In the genomic region with DNA sequence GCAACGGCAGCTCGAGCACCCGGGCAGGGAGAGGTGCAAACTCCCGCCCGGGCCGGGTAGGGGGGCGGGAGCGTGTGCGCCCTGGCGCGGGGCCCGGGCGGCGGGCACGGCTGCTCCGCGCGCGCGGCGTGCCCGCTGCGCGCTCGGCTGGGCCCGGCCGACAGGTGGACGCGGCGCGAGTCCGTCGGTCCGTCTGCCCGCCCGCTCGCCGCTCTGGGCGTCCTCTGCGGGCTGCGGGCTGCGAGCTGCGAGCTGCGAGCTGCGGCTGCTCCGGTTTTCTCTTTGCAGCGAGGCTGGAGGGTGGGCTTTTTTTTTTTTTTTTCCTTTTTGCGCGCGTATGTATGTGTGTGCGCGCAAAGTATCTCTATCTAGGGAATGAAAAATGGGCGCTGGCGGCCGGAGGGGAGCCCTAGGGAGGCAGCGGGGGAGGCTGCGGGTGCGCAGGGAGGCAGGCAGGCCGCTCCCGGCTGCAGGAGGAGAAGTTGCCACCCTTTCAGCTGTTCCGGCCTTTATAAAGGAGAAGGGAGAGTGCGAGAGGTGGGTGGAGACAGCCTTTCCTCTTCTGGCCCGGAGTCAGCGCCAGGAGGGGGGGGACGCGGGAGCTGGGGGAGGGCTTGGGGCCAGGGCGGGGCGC, we compare ENCODE assay signal across 8 cellular contexts. TPM values are rescaled to one million over a fixed set of nuclear protein-coding genes. Genes with fewer than 3 reads are reported as not detected.
DNase-seq lines count a peak whose midpoint lies in the region; ATAC-seq and TF ChIP-seq lines count a peak whose summit lies in the region.

PDGFB (minus strand) TSS at position 487 of the 634 bp plus-strand sequence. CDS start 1,019 bp downstream, outside the sequence.

- H3K27ac Mint-ChIP-seq in T-cell (peak within 1 kb of the TSS; percentile 68 to 80), nephron (peak within 1 kb of the TSS in 1 of 3 experiments; percentile 87)

- H3K9me3 ChIP-seq in SK-N-SH = no peaks in the 10 kb centered on the region

- H2AFZ ChIP-seq in SK-N-SH (ENCODE audit: low read depth) = no peak within 1 kb of the TSS

- no peaks in the 10 kb centered on the region for H3F3A ChIP-seq in SK-N-SH (replicated peaks; ENCODE audit: insufficient read depth)

- H3K27me3 ChIP-seq in SK-N-SH (ENCODE audit: insufficient read depth) = peaks cover 12% of the 10 kb centered on the region; the same call in 1 of the 2 replicates

- POLR2A ChIA-PET in SK-N-SH (lab: Yijun Ruan, JAX) (no interaction called here), T-cell (lab: Charles Lee) (no interaction called here)

- H3K9me3 Mint-ChIP-seq in T-cell (no peaks in the 10 kb centered on the region), nephron (no peaks in the 10 kb centered on the region)

- no peaks in the 10 kb centered on the region for H4K20me1 ChIP-seq in SK-N-SH (ENCODE audit: insufficient read depth)

- no peaks in the 10 kb centered on the region for H3K9me2 ChIP-seq in SK-N-SH

- no peaks in the 10 kb centered on the region; a peak in 1 of 4 replicates for H3K4me1 ChIP-seq in SK-N-SH (ENCODE audit: control insufficient read depth in 1 of 2, insufficient read depth in 2 of 2, low read depth in 1 of 2, low read length in 1 of 2)

- H3K79me2 ChIP-seq in SK-N-SH (ENCODE audit: insufficient read depth) = no peaks in the 10 kb centered on the region

- H3K4me2 ChIP-seq in SK-N-SH = peak within 1 kb of the TSS; percentile 55; the same call in 1 of the 2 replicates

- peaks cover 10 to 25% of the 10 kb centered on the region in 2 donors for H3K27me3 Mint-ChIP-seq in T-cell
- H3K27me3 Mint-ChIP-seq in nephron (ENCODE audit: low read depth) = peaks cover 78% of the 10 kb centered on the region

- TF ChIP-seq CTCF in SK-N-SH (IDR thresholded peaks at IDR 0.05) = no peak
- TF ChIP-seq CTCF in fibroblast of pulmonary artery (IDR thresholded peaks at IDR 0.05; ENCODE audit: low read length, missing control alignments) = no peak
- no peak for TF ChIP-seq CTCF in nephron (IDR thresholded peaks at IDR 0.05; ENCODE audit: unreplicated experiment in 3 of 3)

- no peak for TF ChIP-seq RAD21 in SK-N-SH (IDR thresholded peaks at IDR 0.05; ENCODE audit: low read length)

- CTCF ChIA-PET in SK-N-SH (lab: Yijun Ruan, JAX) = no interaction called here
- CTCF ChIA-PET in T-cell (lab: Charles Lee) = interaction anchor here in 1 of 2 donors (0.6 kb wide), 1 partner anchor 230 kb away, joined by 7 read pairs; no protein-coding TSS in a partner anchor

- H3K4me3 Mint-ChIP-seq in T-cell = peak within 1 kb of the TSS; percentile 85 to 91 (median 89)
- H3K4me3 Mint-ChIP-seq in nephron = peak within 1 kb of the TSS; percentile 86 to 88 (median 88)

- DNase-seq in SK-N-SH (no peak), T-cell (peak in 1 of 34 experiments; percentile 21), fibroblast of pulmonary artery (ENCODE audit: low read depth) (peak; percentile 48)

- no peak within 1 kb of the TSS for H3K9ac ChIP-seq in SK-N-SH

- H3K4me3 ChIP-seq in SK-N-SH (ENCODE audit: low read depth in 2 of 2, low read length in 1 of 2) (peak within 1 kb of the TSS in 1 of 2 experiments; percentile 12; a peak in 2 of 4 replicates), fibroblast of pulmonary artery (replicated peaks; ENCODE audit: low read depth, low read length) (peak within 1 kb of the TSS; percentile 56)

- TF ChIP-seq EP300 in SK-N-SH (IDR thresholded peaks at IDR 0.05; ENCODE audit: borderline replicate concordance in 1 of 2, low read depth in 1 of 2, low read length in 1 of 2) = no peak

- no peaks in the 10 kb centered on the region for H3K36me3 ChIP-seq in SK-N-SH (replicated peaks in 1 of 2; ENCODE audit: control insufficient read depth in 1 of 2, insufficient read depth in 2 of 2, low read length in 1 of 2)

- H3K36me3 Mint-ChIP-seq in T-cell (no peaks in the 10 kb centered on the region), nephron (ENCODE audit: low read depth) (no peaks in the 10 kb centered on the region)

- ATAC-seq in SK-N-SH treated with all-trans-retinoic acid at 6 μM for 48 hours = no peak
- no peak for ATAC-seq in T-cell (replicated peaks in 1 of 4)
- no peak for ATAC-seq in GM21723 (IDR thresholded peaks at IDR 0.05; ENCODE audit: unreplicated experiment)
- no peak for ATAC-seq in GM21390 (IDR thresholded peaks at IDR 0.05; ENCODE audit: unreplicated experiment)
- no peak for ATAC-seq in HG02623 (IDR thresholded peaks at IDR 0.05; ENCODE audit: unreplicated experiment)

- no peak within 1 kb of the TSS for H3K27ac ChIP-seq in SK-N-SH (ENCODE audit: low read depth in 2 of 2, low read length in 1 of 2)

- 1% methylated on average over 18 of the region's 68 CpGs for WGBS in SK-N-SH (ENCODE audit: low lambda C conversion rate)

- peaks cover 36 to 52% (median 42%) of the 10 kb centered on the region in 3 donors for H3K4me1 Mint-ChIP-seq in T-cell
- peaks cover 33% of the 10 kb centered on the region for H3K4me1 Mint-ChIP-seq in nephron

TF ChIP-seq in SK-N-SH, 30 proteins besides CTCF, POLR2A, EP300 and RAD21 (continues in another document):
- TF ChIP-seq PBX3 (IDR thresholded peaks at IDR 0.05) (no peak), SMC3 (IDR thresholded peaks at IDR 0.05; ENCODE audit: low read depth, low read length) (no peak), NRF1 (IDR thresholded peaks at IDR 0.05; ENCODE audit: low read depth, low read length) (no peak)

TF ChIP-seq in SK-N-SH treated with all-trans-retinoic acid at 6 μM for 48 hours, 23 proteins besides CTCF, POLR2A, EP300 and RAD21 (continues in another document):
- no peak for TF ChIP-seq TOX (CRISPR knock-in tag; IDR thresholded peaks at IDR 0.05; ENCODE audit: borderline replicate concordance)
- TF ChIP-seq BACH2 (CRISPR knock-in tag; IDR thresholded peaks at IDR 0.05; ENCODE audit: borderline replicate concordance) = no peak
- no peak for TF ChIP-seq RARB (CRISPR knock-in tag; IDR thresholded peaks at IDR 0.05)
- TF ChIP-seq ZNF8 (CRISPR knock-in tag; IDR thresholded peaks at IDR 0.05) = no peak
- TF ChIP-seq, protein P1, sequence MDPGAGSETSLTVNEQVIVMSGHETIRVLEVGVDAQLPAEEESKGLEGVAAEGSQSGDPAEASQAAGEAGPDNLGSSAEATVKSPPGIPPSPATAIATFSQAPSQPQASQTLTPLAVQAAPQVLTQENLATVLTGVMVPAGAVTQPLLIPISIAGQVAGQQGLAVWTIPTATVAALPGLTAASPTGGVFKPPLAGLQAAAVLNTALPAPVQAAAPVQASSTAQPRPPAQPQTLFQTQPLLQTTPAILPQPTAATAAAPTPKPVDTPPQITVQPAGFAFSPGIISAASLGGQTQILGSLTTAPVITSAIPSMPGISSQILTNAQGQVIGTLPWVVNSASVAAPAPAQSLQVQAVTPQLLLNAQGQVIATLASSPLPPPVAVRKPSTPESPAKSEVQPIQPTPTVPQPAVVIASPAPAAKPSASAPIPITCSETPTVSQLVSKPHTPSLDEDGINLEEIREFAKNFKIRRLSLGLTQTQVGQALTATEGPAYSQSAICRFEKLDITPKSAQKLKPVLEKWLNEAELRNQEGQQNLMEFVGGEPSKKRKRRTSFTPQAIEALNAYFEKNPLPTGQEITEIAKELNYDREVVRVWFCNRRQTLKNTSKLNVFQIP (CRISPR knock-in tag; IDR thresholded peaks at IDR 0.05; ENCODE audit: borderline replicate concordance, low read depth) = no peak
- TF ChIP-seq GLIS3 (CRISPR knock-in tag; IDR thresholded peaks at IDR 0.05) = no peak
- no peak for TF ChIP-seq ESRRG (CRISPR knock-in tag; IDR thresholded peaks at IDR 0.05)
- no peak for TF ChIP-seq ISL1 (CRISPR knock-in tag; IDR thresholded peaks at IDR 0.05)
- TF ChIP-seq CSRNP3 (CRISPR knock-in tag; IDR thresholded peaks at IDR 0.05) = no peak
- TF ChIP-seq ZC3H10 (CRISPR knock-in tag; IDR thresholded peaks at IDR 0.05) = no peak
- no peak for TF ChIP-seq OSR1 (CRISPR knock-in tag; IDR thresholded peaks at IDR 0.05)
- TF ChIP-seq PPARA (CRISPR knock-in tag; IDR thresholded peaks at IDR 0.05; ENCODE audit: borderline replicate concordance) = no peak
- TF ChIP-seq TCF4 (CRISPR knock-in tag; IDR thresholded peaks at IDR 0.05; ENCODE audit: borderline replicate concordance) = no peak
- TF ChIP-seq ARNTL (CRISPR knock-in tag; IDR thresholded peaks at IDR 0.05; ENCODE audit: borderline replicate concordance, low read depth) = no peak
- TF ChIP-seq ZFP30 (CRISPR knock-in tag; IDR thresholded peaks at IDR 0.05) = no peak
- no peak for TF ChIP-seq SNAI2 (CRISPR knock-in tag; IDR thresholded peaks at IDR 0.05)
- TF ChIP-seq, protein P2, sequence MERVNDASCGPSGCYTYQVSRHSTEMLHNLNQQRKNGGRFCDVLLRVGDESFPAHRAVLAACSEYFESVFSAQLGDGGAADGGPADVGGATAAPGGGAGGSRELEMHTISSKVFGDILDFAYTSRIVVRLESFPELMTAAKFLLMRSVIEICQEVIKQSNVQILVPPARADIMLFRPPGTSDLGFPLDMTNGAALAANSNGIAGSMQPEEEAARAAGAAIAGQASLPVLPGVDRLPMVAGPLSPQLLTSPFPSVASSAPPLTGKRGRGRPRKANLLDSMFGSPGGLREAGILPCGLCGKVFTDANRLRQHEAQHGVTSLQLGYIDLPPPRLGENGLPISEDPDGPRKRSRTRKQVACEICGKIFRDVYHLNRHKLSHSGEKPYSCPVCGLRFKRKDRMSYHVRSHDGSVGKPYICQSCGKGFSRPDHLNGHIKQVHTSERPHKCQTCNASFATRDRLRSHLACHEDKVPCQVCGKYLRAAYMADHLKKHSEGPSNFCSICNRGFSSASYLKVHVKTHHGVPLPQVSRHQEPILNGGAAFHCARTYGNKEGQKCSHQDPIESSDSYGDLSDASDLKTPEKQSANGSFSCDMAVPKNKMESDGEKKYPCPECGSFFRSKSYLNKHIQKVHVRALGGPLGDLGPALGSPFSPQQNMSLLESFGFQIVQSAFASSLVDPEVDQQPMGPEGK (CRISPR knock-in tag; IDR thresholded peaks at IDR 0.05; ENCODE audit: borderline replicate concordance) = no peak

RNA-seq across cellular contexts. Expression of gene PDGFB, which starts in this region (rescaled TPM):
- 0.19 and 0.44 TPM in 2 replicates for polyA plus RNA-seq in SK-N-SH (2012; rRNA removed)
- 0.06 and 0.16 TPM in 2 replicates for polyA plus RNA-seq in SK-N-SH (2012; cell fraction: cytosol; rRNA removed)
- polyA plus RNA-seq in SK-N-SH (2012; cell fraction: nucleus; rRNA removed) = 0.11 and 0.16 TPM in 2 replicates
- total RNA-seq in T-cell = 10 to 100 TPM in 2 of 5 donors, 1 to 10 TPM in 3; 2.9 to 18.3 (median 4.6) TPM
